13 cellular contexts compared by ENCODE assay signal in the genomic region with DNA sequence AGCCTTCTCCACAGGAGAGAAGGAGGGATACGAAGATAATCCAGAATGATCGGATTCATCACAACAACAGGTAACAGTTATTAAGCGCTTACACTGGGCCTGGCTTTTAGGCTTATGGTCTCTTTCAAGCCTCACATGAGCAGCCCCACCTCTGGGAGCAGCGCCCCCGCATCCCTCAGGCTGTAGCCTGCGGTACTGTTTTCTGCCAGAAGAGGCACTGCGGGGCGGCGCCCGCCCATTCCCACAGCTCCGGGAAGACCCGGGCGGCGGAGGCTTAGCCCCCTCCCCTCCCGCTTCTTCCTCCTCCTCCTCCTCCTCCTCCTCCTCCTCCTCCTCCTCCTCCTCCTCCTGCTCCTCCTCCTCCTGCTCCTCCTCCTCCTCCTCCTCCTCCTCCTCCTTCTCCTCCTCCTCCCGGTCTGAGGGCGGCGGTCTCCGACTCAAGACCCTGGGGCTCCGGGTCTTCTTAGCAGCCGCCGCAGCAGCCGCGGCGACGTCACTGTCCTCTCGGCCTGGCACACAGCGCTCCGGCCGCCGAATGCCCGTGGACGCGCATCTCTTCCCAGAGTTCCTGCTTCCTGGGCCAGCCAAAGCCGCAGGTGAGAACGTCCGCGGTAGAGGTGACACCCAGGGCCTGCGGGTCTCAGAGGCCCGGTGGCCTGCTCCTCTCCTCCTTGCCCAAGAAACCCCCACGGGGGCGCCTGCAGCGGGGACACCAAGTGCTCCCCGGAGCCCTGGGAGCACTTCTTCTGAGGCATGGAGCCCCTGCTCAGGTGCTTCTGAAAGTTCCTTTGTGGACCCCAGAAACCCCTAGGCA. TPM values are rescaled to one million over a fixed set of nuclear protein-coding genes. Genes with fewer than 3 reads are reported as not detected.
DNase-seq lines count a peak whose midpoint lies in the region; ATAC-seq and TF ChIP-seq lines count a peak whose summit lies in the region.
"Not testable (repeated sequence)": the region's sequence is repeated elsewhere in the genome, so short reads cannot be mapped to it uniquely, and the experiment has no call there.
"Had no signal": no experiment of that assay in that cellular context is flagged by ENCODE, and none has a peak within 500 bp of the region (broad histone marks: within the 10 kb centered on the region; RNA-seq: fewer than 3 reads in every experiment).

Gene DMRTC1B (plus strand): TSS at position 238 of the 814 bp plus-strand sequence. CDS start 68,246 bp downstream, outside the sequence.

- H3K9ac ChIP-seq in DND-41 (ENCODE audit: low read depth, low read length), result not testable (repeated sequence)

- H3K4me3 Mint-ChIP-seq in activated B cell treated with CpG ODN at 0.5 μM for 24 hours, result not testable (repeated sequence)

- CTCF ChIA-PET in activated B cell treated with CpG ODN at 0.5 μM for 24 hours (lab: Charles Lee), result not testable (repeated sequence)

- not testable (repeated sequence) for H3K9me3 ChIP-seq in DND-41 (ENCODE audit: insufficient read depth, low read length, severe bottlenecking)

- not testable (repeated sequence) for H3K79me2 ChIP-seq in DND-41 (ENCODE audit: insufficient read depth, low read length)

- not testable (repeated sequence) for H3K36me3 Mint-ChIP-seq in activated B cell treated with CpG ODN at 0.5 μM for 24 hours (ENCODE audit: low read depth)

- intact Hi-C loops in activated B cell treated with CpG ODN at 0.5 μM for 24 hours (cut with micrococcal nuclease), result not testable (repeated sequence)

- not testable (repeated sequence) for H3K27ac ChIP-seq in DND-41 (ENCODE audit: low read length)

- H2AFZ ChIP-seq in DND-41 (ENCODE audit: low read depth, low read length), result not testable (repeated sequence)

- ATAC-seq in DND-41 (ENCODE audit: insufficient read depth, low read depth) (peak; percentile 87), GM19043 (IDR thresholded peaks at IDR 0.05; ENCODE audit: low read depth, unreplicated experiment) (peak; percentile 68), GM21528 (IDR thresholded peaks at IDR 0.05; ENCODE audit: low FRiP score, unreplicated experiment) (peak; percentile 70), HG02885 (IDR thresholded peaks at IDR 0.05; ENCODE audit: poor library complexity, unreplicated experiment) (peak; percentile 92), HG03354 (IDR thresholded peaks at IDR 0.05; ENCODE audit: poor library complexity, severe bottlenecking, unreplicated experiment) (peak; percentile 85), activated B cell treated with CpG ODN at 0.5 μM for 24 hours (ENCODE audit: low read depth) (peak; percentile 91), esophagus mucosa (peak; percentile 51), omental fat pad (ENCODE audit: low FRiP score) (peak; percentile 84)

- not testable (repeated sequence) for H3K4me3 ChIP-seq in DND-41 (ENCODE audit: low read depth in 1 of 2, low read length in 2 of 2)

- H3K27me3 ChIP-seq in DND-41 (ENCODE audit: insufficient read depth, low read length, poor library complexity), result not testable (repeated sequence)

- DNase-seq in DND-41; activated B cell treated with CpG ODN at 0.5 μM for 24 hours; omental fat pad (ENCODE audit: low spot score): not testable (repeated sequence)

- POLR2A ChIA-PET in activated B cell treated with CpG ODN at 0.5 μM for 24 hours (lab: Charles Lee), result not testable (repeated sequence)

- not testable (repeated sequence) for TF ChIP-seq CTCF in DND-41 (IDR thresholded peaks at IDR 0.05; ENCODE audit: borderline replicate concordance, extremely low read depth, low read length, poor library complexity, severe bottlenecking); activated B cell treated with CpG ODN at 0.5 μM for 24 hours (IDR thresholded peaks at IDR 0.05); omental fat pad (IDR thresholded peaks at IDR 0.05)

- H3K36me3 ChIP-seq in DND-41 (ENCODE audit: insufficient read depth, low read length), result not testable (repeated sequence)

- H3K9me3 Mint-ChIP-seq in activated B cell treated with CpG ODN at 0.5 μM for 24 hours, result not testable (repeated sequence)

- not testable (repeated sequence) for H3K4me1 Mint-ChIP-seq in activated B cell treated with CpG ODN at 0.5 μM for 24 hours

- H3K27me3 Mint-ChIP-seq in activated B cell treated with CpG ODN at 0.5 μM for 24 hours, result not testable (repeated sequence)

- not testable (repeated sequence) for H4K20me1 ChIP-seq in DND-41 (ENCODE audit: insufficient read depth, low read length)

- not testable (repeated sequence) for H3K4me2 ChIP-seq in DND-41 (ENCODE audit: insufficient read depth, low read length)

- H3K27ac Mint-ChIP-seq in activated B cell treated with CpG ODN at 0.5 μM for 24 hours, result not testable (repeated sequence)

- H3K4me1 ChIP-seq in DND-41 (ENCODE audit: insufficient read depth, low read length), result not testable (repeated sequence)

RNA-seq across cellular contexts. Expression of gene DMRTC1B, which starts in this region (rescaled TPM):
- total RNA-seq in activated B cell treated with CpG ODN at 0.5 μM for 24 hours (1.7 and 2.0 TPM in 2 replicates), esophagus mucosa (not detected), omental fat pad (not detected)
- total RNA-seq: activated CD4-positive, alpha-beta memory T cell treated with anti-CD3 and anti-CD28 coated beads, Interleukin-2, amount 10 ng/mL, durations not matched to agents 7 days and 5 days; CD8-positive, alpha-beta memory T cell; Daoy; GM23248; Peyer's patch had no signal

Comparison
In these comparisons a context has a peak if more than half of its experiments do, and no peak if none do; other contexts are left out.
1. Peak in ATAC-seq in esophagus mucosa; RNA of the gene not detected or under 1 TPM.
2. Peak in ATAC-seq in omental fat pad; RNA of the gene not detected or under 1 TPM.